Comparison of ENCODE assay signal across 5 cellular contexts in genomic region chr1:61073871-61074270, GRCh38.
"Had no signal": no experiment of that assay in that cellular context is flagged by ENCODE, and none has a peak within 500 bp of the region (broad histone marks: within the 10 kb centered on the region; RNA-seq: fewer than 3 reads in every experiment).

No MANE protein-coding gene starts in this region.

- H2AFZ ChIP-seq: GM23338 had no signal

- H3K4me3 ChIP-seq: GM23338 had no signal

- H3K27ac ChIP-seq: HL-60 had no signal

- ATAC-seq: GM23338, HepG2 had no signal

- H3K4me2 ChIP-seq: GM23338 had no signal

- DNase-seq: H9, HCEC 1CT had no signal
